ENCODE assay signal across 26 cellular contexts in the genomic region with DNA sequence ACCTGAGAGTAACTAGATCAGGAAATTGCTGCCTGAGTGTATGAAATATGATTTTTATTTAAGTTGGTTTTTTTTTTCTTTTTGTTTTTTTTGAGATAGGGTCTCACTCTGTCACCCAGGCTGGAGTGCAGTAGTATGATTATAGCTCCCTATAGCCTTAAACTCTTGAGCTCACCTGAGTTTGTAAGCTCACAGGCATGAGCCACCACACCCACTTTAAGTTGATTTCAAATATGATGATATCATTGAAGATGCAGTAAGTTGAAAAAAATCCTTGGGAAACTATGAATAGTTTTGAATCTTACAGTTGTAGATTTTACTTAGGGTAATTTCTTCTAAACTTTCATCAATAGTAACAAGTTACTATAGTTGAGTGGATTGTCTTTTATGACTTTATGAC.
DNase-seq lines count a peak whose midpoint lies in the region; ATAC-seq, FAIRE-seq and TF ChIP-seq lines count a peak whose summit lies in the region.
"Had no signal": no experiment of that assay in that cellular context is flagged by ENCODE, and none has a peak within 500 bp of the region (broad histone marks: within the 10 kb centered on the region; RNA-seq: fewer than 3 reads in every experiment).

No MANE protein-coding gene starts in this region.

- H3K36me3 ChIP-seq in GM23248 (ENCODE audit: low read depth) (no peaks in the 10 kb centered on the region), RWPE2 (ENCODE audit: low read depth) (no peaks in the 10 kb centered on the region), keratinocyte (ENCODE audit: control insufficient read depth in 2 of 2, extremely low read depth in 1 of 2, insufficient read depth in 2 of 2, low read length in 2 of 2) (no peaks in the 10 kb centered on the region)
- H3K36me3 ChIP-seq: BE2C had no signal

- H3K9me3 ChIP-seq in GM23248 (ENCODE audit: low read depth) (no peaks in the 10 kb centered on the region), RWPE2 (ENCODE audit: severe bottlenecking) (no peaks in the 10 kb centered on the region), keratinocyte (ENCODE audit: control insufficient read depth, low read depth, low read length) (no peaks in the 10 kb centered on the region)
- H3K9me3 ChIP-seq: BE2C, BLaER1 had no signal

- H3K27me3 ChIP-seq in GM23248 (replicated peaks; ENCODE audit: insufficient read depth) (no peaks in the 10 kb centered on the region), RWPE2 (ENCODE audit: insufficient read depth, poor library complexity, severe bottlenecking) (no peaks in the 10 kb centered on the region), keratinocyte (ENCODE audit: control insufficient read depth, extremely low read depth, insufficient read depth, low read length) (no peaks in the 10 kb centered on the region)
- H3K27me3 ChIP-seq: BE2C, BLaER1 had no signal

- peak; percentile 20 for DNase-seq in GM23248
- DNase-seq in RWPE2 (ENCODE audit: low spot score) = no peak
- peak; percentile 78 for DNase-seq in epithelial cell of esophagus (ENCODE audit: low read depth)
- peak; percentile 19 for DNase-seq in keratinocyte (ENCODE audit: low read depth, low spot score)
- no peak for DNase-seq in NCI-H82 treated with DMSO at 0.1 percent for 48 hours (lab: John Stamatoyannopoulos, UW; ENCODE audit: unreplicated experiment)
- DNase-seq in RCC 7860 (ENCODE audit: low spot score) = no peak
- DNase-seq: 8988T; ACHN; BE2C; C1 segment of cervical spinal cord; CD4-positive, alpha-beta memory T cell; CD4-positive, CD25-positive, alpha-beta regulatory T cell; CD8-positive, alpha-beta memory T cell; COR-L47; DMS 273 treated with DMSO at 0.1 percent for 48 hours; DMS153; DMS79; DND-41; GDM1 had no signal

- H3K4me3 ChIP-seq in GM23248 (no peak overlapping the region), RWPE2 (ENCODE audit: severe bottlenecking) (no peak overlapping the region), epithelial cell of esophagus (ENCODE audit: low read length) (no peak overlapping the region), keratinocyte (ENCODE audit: control insufficient read depth in 2 of 3, extremely low read depth in 1 of 3, insufficient read depth in 2 of 3, low read depth in 1 of 3, low read length in 3 of 3) (peak overlapping the region in 1 of 3 experiments; percentile 19)
- H3K4me3 ChIP-seq: BLaER1, GM12878 had no signal

- no peak overlapping the region for H3K27ac ChIP-seq in GM23248
- peak overlapping the region; percentile 38 for H3K27ac ChIP-seq in RWPE2 (ENCODE audit: poor library complexity, severe bottlenecking)
- H3K27ac ChIP-seq in keratinocyte (ENCODE audit: control insufficient read depth, insufficient read depth, low read length) = peak overlapping the region; percentile 60
- H3K27ac ChIP-seq: BLaER1 had no signal

- dilution Hi-C loops in keratinocyte (cut with MboI; ENCODE audit: extremely low pct_ligation_motif_present, low sequenced_read_pairs) = no loop called here

- peaks cover 14% of the 10 kb centered on the region; the same call in 1 of the 2 replicates for H3F3A ChIP-seq in GM23248 (ENCODE audit: insufficient read depth)

- no peak overlapping the region for H3K9ac ChIP-seq in GM23248
- no peak overlapping the region for H3K9ac ChIP-seq in keratinocyte (ENCODE audit: control insufficient read depth, extremely low read depth, insufficient read depth, low read length)
- H3K9ac ChIP-seq: BLaER1 had no signal

- H2AFZ ChIP-seq in GM23248 = no peak overlapping the region
- H2AFZ ChIP-seq in keratinocyte (ENCODE audit: control insufficient read depth, low read length) = no peak overlapping the region

- TF ChIP-seq CTCF in RWPE2 (IDR thresholded peaks at IDR 0.05; ENCODE audit: poor library complexity, severe bottlenecking) (no peak), epithelial cell of esophagus (IDR thresholded peaks at IDR 0.05; ENCODE audit: insufficient read depth, low read depth, low read length, missing control alignments) (no peak), keratinocyte (optimal IDR thresholded peaks at IDR 0.05 in 1 of 3, IDR thresholded peaks at IDR 0.05 in 1 of 3, conservative IDR thresholded peaks at IDR 0.05 in 1 of 3; ENCODE audit: extremely low read depth in 1 of 3, insufficient read depth in 2 of 3, low read length in 3 of 3) (no peak)

- ATAC-seq in RWPE2 (ENCODE audit: low read depth) = peak; percentile 29; the same call in 2 of the 3 replicates
- ATAC-seq in GM18867 (IDR thresholded peaks at IDR 0.05; ENCODE audit: unreplicated experiment) = no peak
- ATAC-seq: GM12878 had no signal

- no peaks in the 10 kb centered on the region for H4K20me1 ChIP-seq in GM23248 (ENCODE audit: insufficient read depth)
- no peaks in the 10 kb centered on the region for H4K20me1 ChIP-seq in keratinocyte (ENCODE audit: control insufficient read depth, extremely low read depth, insufficient read depth, low read length)
- H4K20me1 ChIP-seq: BLaER1 had no signal

- H3K9me2 ChIP-seq in GM23248 (ENCODE audit: insufficient read depth) = no peaks in the 10 kb centered on the region

- in situ Hi-C loops in GM23248 (cut with MboI) = no loop called here

- FAIRE-seq in keratinocyte (lab: Jason Lieb, UNC) = no peak
- no peak for FAIRE-seq in RCC 7860 (lab: Jason Lieb, UNC)
- FAIRE-seq: A204.1, GM12878, GM12892, GM18507, GM19239 had no signal

- no peaks in the 10 kb centered on the region for H3K9me1 ChIP-seq in keratinocyte (ENCODE audit: control insufficient read depth, extremely low read depth, insufficient read depth, low read length)

- no peak overlapping the region for H3K4me2 ChIP-seq in GM23248 (ENCODE audit: unreplicated experiment)
- peak overlapping the region; percentile 74 for H3K4me2 ChIP-seq in keratinocyte (ENCODE audit: control insufficient read depth, extremely low read depth, insufficient read depth, low read depth, low read length)
- H3K4me2 ChIP-seq: BLaER1 had no signal

- H3K79me2 ChIP-seq in GM23248 (ENCODE audit: insufficient read depth) (no peaks in the 10 kb centered on the region), keratinocyte (ENCODE audit: control insufficient read depth, insufficient read depth, low read length) (no peaks in the 10 kb centered on the region)

- H3K4me1 ChIP-seq in GM23248 (ENCODE audit: insufficient read depth) (peaks cover 10% of the 10 kb centered on the region), RWPE2 (ENCODE audit: insufficient read depth, poor library complexity, severe bottlenecking) (peaks cover 26% of the 10 kb centered on the region), keratinocyte (ENCODE audit: control insufficient read depth, extremely low read depth, insufficient read depth, low read length) (peaks cover 22% of the 10 kb centered on the region)
- H3K4me1 ChIP-seq: BE2C had no signal

Comparison
In these comparisons a context has a peak if more than half of its experiments do, and no peak if none do; other contexts are left out.
1. DNase-seq: peak in GM23248 (single experiment), epithelial cell of esophagus (single experiment) and keratinocyte (single experiment); none in RWPE2 (single experiment), NCI-H82 treated with DMSO at 0.1 percent for 48 hours (single experiment) and RCC 7860 (single experiment).